In genomic region chr4:98995183-98996055, GRCh38 we compare ENCODE assay signal across 7 cellular contexts. TPM values are rescaled to one million over a fixed set of nuclear protein-coding genes. Genes with fewer than 3 reads are reported as not detected.
DNase-seq lines count a peak whose midpoint lies in the region; ATAC-seq, FAIRE-seq and TF ChIP-seq lines count a peak whose summit lies in the region.

Gene METAP1, plus strand, starts transcription at chr4:98995721. Its CDS starts 33 bp downstream, at chr4:98995754.

- peaks cover 45% of the 10 kb centered on the region for H3K79me2 ChIP-seq in hepatocyte

- H3K27ac ChIP-seq in hepatocyte: peak within 1 kb of the TSS; percentile 96

- peak; percentile 93 for ATAC-seq in HG02981 (IDR thresholded peaks at IDR 0.05; ENCODE audit: unreplicated experiment)

- H3K4me2 ChIP-seq in hepatocyte: peak within 1 kb of the TSS; percentile 86

- WGBS in hepatocyte (ENCODE audit: low lambda C conversion rate, missing lambda C conversion rate): under 1% methylated on average over 43 of the region's 94 CpGs

- TF ChIP-seq CTCF in astrocyte of the cerebellum (IDR thresholded peaks at IDR 0.05; ENCODE audit: low read depth, low read length, missing control alignments) (peak; percentile 63), hepatocyte (IDR thresholded peaks at IDR 0.05; ENCODE audit: poor library complexity) (peak; percentile 81)

- H3K4me1 ChIP-seq in hepatocyte (ENCODE audit: insufficient read depth): peaks cover 13% of the 10 kb centered on the region

- H3K27me3 ChIP-seq in hepatocyte: no peaks in the 10 kb centered on the region

- peak within 1 kb of the TSS; percentile 96 for H2AFZ ChIP-seq in hepatocyte

- no peaks in the 10 kb centered on the region for H4K20me1 ChIP-seq in hepatocyte (ENCODE audit: insufficient read depth, poor library complexity, severe bottlenecking)

- H3K4me3 ChIP-seq in astrocyte of the cerebellum (ENCODE audit: low read depth, low read length): peak within 1 kb of the TSS; percentile 85
- H3K4me3 ChIP-seq in hepatocyte: peak within 1 kb of the TSS; percentile 49

- no peaks in the 10 kb centered on the region for H3K9me2 ChIP-seq in hepatocyte (replicated peaks; ENCODE audit: insufficient read depth)

- peak; percentile 83 for FAIRE-seq in GM18507 (lab: Jason Lieb, UNC)

- in situ Hi-C loops in astrocyte of the cerebellum (cut with HindIII; ENCODE audit: low sequenced_read_pairs): no loop called here

- no peaks in the 10 kb centered on the region for H3K36me3 ChIP-seq in hepatocyte (replicated peaks; ENCODE audit: insufficient read depth, low read depth)

- DNase-seq in GM18507 (ENCODE audit: extremely low spot score, insufficient read length, low read depth) (peak; percentile 91), NCI-H2029 (lab: John Stamatoyannopoulos, UW) (peak; percentile 93), T-helper 22 cell (ENCODE audit: low read depth) (peak; percentile 95), astrocyte of the cerebellum (ENCODE audit: low read depth) (peak; percentile 67), hepatocyte (ENCODE audit: low spot score) (peak; percentile 98), retina (peak; percentile 93)

- no peaks in the 10 kb centered on the region for H3K9me3 ChIP-seq in hepatocyte (ENCODE audit: low read depth)

RNA-seq across cellular contexts. Expression of gene METAP1, which starts in this region (rescaled TPM):
- 49.6 and 50.8 TPM in 2 replicates for total RNA-seq in hepatocyte
- polyA plus RNA-seq in hepatocyte: 19.0 and 26.3 TPM in 2 replicates

Comparison
In these comparisons a context has a peak if more than half of its experiments do, and no peak if none do; other contexts are left out.
1. Peak in every context shown above with its lines: DNase-seq, ATAC-seq, H3K4me3 ChIP-seq and H3K27ac ChIP-seq.